8 cellular contexts compared by ENCODE assay signal in genomic region chr11:129895126-129896041, GRCh38. TPM values are rescaled to one million over a fixed set of nuclear protein-coding genes. Genes with fewer than 3 reads are reported as not detected.
DNase-seq lines count a peak whose midpoint lies in the region; ATAC-seq lines count a peak whose summit lies in the region.

Gene NFRKB, minus strand, starts transcription at chr11:129895578. Its CDS starts 2,729 bp downstream, at chr11:129892849.

- H3K36me3 Mint-ChIP-seq in activated CD4-positive, alpha-beta T cell treated with anti-CD3 and anti-CD28 coated beads, Interleukin-2, amount 10 ng/mL, durations not matched to agents 7 days and 5 days (ENCODE audit: low read depth) = peaks cover 30% of the 10 kb centered on the region

- peaks cover 42% of the 10 kb centered on the region for H3K4me1 Mint-ChIP-seq in activated CD4-positive, alpha-beta T cell treated with anti-CD3 and anti-CD28 coated beads, Interleukin-2, amount 10 ng/mL, durations not matched to agents 7 days and 5 days

- POLR2A ChIA-PET in activated CD4-positive, alpha-beta T cell treated with anti-CD3 and anti-CD28 coated beads, Interleukin-2, amount 10 ng/mL, durations not matched to agents 7 days and 5 days (lab: Charles Lee) = no interaction called here

- DNase-seq in Ammon's horn (ENCODE audit: low spot score) (peak; percentile 85), NCI-H510A (lab: John Stamatoyannopoulos, UW) (peak; percentile 65), cortex of kidney (lab: John Stamatoyannopoulos, UW) (peak; percentile 76), left lobe of liver (ENCODE audit: low spot score) (peak; percentile 91)
- DNase-seq in activated CD4-positive, alpha-beta T cell treated with anti-CD3 and anti-CD28 coated beads, Interleukin-2, amount 10 ng/mL, durations not matched to agents 7 days and 5 days = peak; percentile 86
- DNase-seq in stimulated activated CD4-positive, alpha-beta T cell treated with anti-CD3 and anti-CD28 coated beads, Interleukin-2, amount 100 ng/mL, for 4 hours (ENCODE audit: low read depth) = peak; percentile 82

- ATAC-seq in GM19035 (IDR thresholded peaks at IDR 0.05; ENCODE audit: unreplicated experiment) (peak; percentile 94), HG03354 (IDR thresholded peaks at IDR 0.05; ENCODE audit: poor library complexity, severe bottlenecking, unreplicated experiment) (peak; percentile 95), left lobe of liver (peak; percentile 98)

- H3K4me3 Mint-ChIP-seq in activated CD4-positive, alpha-beta T cell treated with anti-CD3 and anti-CD28 coated beads, Interleukin-2, amount 10 ng/mL, durations not matched to agents 7 days and 5 days = peak within 1 kb of the TSS; percentile 91

- CTCF ChIA-PET in activated CD4-positive, alpha-beta T cell treated with anti-CD3 and anti-CD28 coated beads, Interleukin-2, amount 10 ng/mL, durations not matched to agents 7 days and 5 days (lab: Charles Lee) = interaction anchor here (1.3 kb wide), 1 partner anchor 21 kb away, joined by 4 read pairs; no protein-coding TSS in a partner anchor

- peak within 1 kb of the TSS; percentile 90 for H3K27ac Mint-ChIP-seq in activated CD4-positive, alpha-beta T cell treated with anti-CD3 and anti-CD28 coated beads, Interleukin-2, amount 10 ng/mL, durations not matched to agents 7 days and 5 days

- peaks cover 2% of the 10 kb centered on the region for H3K27me3 Mint-ChIP-seq in activated CD4-positive, alpha-beta T cell treated with anti-CD3 and anti-CD28 coated beads, Interleukin-2, amount 10 ng/mL, durations not matched to agents 7 days and 5 days

- no peaks in the 10 kb centered on the region for H3K9me3 Mint-ChIP-seq in activated CD4-positive, alpha-beta T cell treated with anti-CD3 and anti-CD28 coated beads, Interleukin-2, amount 10 ng/mL, durations not matched to agents 7 days and 5 days

RNA-seq across cellular contexts. Expression of gene NFRKB, which starts in this region (rescaled TPM):
- total RNA-seq in activated CD4-positive, alpha-beta T cell treated with anti-CD3 and anti-CD28 coated beads, Interleukin-2, amount 10 ng/mL, durations not matched to agents 7 days and 5 days = 10 to 100 TPM; 37.4 to 43.2 TPM
- 10.7 TPM for total RNA-seq in left lobe of liver

Comparison
In these comparisons a context has a peak if more than half of its experiments do, and no peak if none do; other contexts are left out.
1. Peak in every context shown above with its lines: DNase-seq and ATAC-seq.